ENCODE assay signal across 8 cellular contexts in the genomic region with DNA sequence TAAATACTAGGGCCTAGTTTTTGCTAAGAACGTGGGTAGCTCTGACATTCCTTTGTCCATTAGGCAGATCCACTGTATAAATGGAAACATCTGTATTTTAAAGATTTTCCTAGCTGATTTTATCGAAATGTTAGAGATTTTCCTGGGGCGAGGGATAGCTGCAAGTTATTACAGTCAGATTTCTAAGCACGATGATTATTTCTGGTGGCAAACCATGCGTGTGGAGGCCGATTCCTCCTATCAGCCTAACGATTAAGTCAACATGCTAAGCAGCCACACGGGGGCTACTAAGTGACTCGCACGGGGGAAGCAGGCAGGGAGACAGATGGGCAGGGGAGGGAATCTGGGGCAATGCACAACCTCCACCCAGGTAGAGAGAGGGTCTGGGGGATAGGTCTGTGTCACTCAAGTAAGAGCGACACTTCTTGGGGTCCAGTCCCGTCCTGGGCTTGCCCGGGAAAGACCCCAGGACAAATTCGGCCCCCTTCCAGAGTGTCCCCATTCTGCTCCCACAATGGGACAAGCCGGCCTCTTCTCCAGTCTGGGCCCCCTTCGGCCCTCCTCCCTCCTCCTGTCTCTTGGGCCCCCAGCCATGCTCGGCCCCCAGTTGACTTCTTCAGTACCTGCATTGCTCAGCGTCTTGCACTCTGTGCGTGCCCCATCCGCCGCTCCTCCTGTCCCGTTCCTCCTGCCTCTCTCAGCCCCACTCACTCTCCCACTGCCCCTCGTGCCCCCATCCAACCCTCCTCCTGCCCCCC. TPM values are rescaled to one million over a fixed set of nuclear protein-coding genes. Genes with fewer than 3 reads are reported as not detected.
DNase-seq lines count a peak whose midpoint lies in the region; ATAC-seq, FAIRE-seq and TF ChIP-seq lines count a peak whose summit lies in the region.

No MANE protein-coding gene starts in this region.

- peaks cover 11% of the 10 kb centered on the region for H3K36me3 ChIP-seq in CD4-positive, alpha-beta memory T cell (ENCODE audit: insufficient read depth, low read length)
- peaks cover 13% of the 10 kb centered on the region for H3K36me3 ChIP-seq in thymus (ENCODE audit: control insufficient read depth, insufficient read depth)

- H3K27me3 Mint-ChIP-seq in CD4-positive, alpha-beta memory T cell = no peaks in the 10 kb centered on the region

- CTCF ChIA-PET in CD4-positive, alpha-beta memory T cell (lab: Charles Lee; ENCODE audit: partially characterized antibody) = interaction anchor here (0.8 to 1.9 kb wide), 7 partner anchors 13 to 29 kb away, joined by 4 to 12 read pairs (median 10); no protein-coding TSS in a partner anchor

- peak; percentile 50 to 71 (median 61) for DNase-seq in CD4-positive, alpha-beta memory T cell
- DNase-seq in RPMI8226 (peak; percentile 94), frontal cortex (ENCODE audit: low spot score in 2 of 2) (peak; percentile 50 to 58), non-pigmented ciliary epithelial cell (ENCODE audit: low read depth) (peak; percentile 50)
- peak; percentile 29 for DNase-seq in activated gamma-delta T cell treated with anti-CD3 and anti-CD28 coated beads, Interleukin-2, amount 50 U/mL, for 16 hours (ENCODE audit: low read depth)

- H3K27ac ChIP-seq in CD4-positive, alpha-beta memory T cell (ENCODE audit: low read depth, low read length) = peak overlapping the region; percentile 89
- H3K27ac ChIP-seq in thymus (ENCODE audit: low read depth) = peak overlapping the region; percentile 97

- H3K4me3 Mint-ChIP-seq in CD4-positive, alpha-beta memory T cell = peak overlapping the region; percentile 90 to 96 (median 95)

- TF ChIP-seq EP300 in Ishikawa (IDR thresholded peaks at IDR 0.05; ENCODE audit: borderline replicate concordance) = no peak; the same call in 1 of the 2 replicates

- H3K9me3 ChIP-seq in CD4-positive, alpha-beta memory T cell (ENCODE audit: control insufficient read depth in 1 of 2, low read length in 2 of 2) = no peaks in the 10 kb centered on the region
- no peaks in the 10 kb centered on the region for H3K9me3 ChIP-seq in thymus (ENCODE audit: control insufficient read depth)

- H3K9me3 Mint-ChIP-seq in CD4-positive, alpha-beta memory T cell = no peaks in the 10 kb centered on the region

- peaks cover 16 to 46% (median 31%) of the 10 kb centered on the region in 4 donors for H3K4me1 Mint-ChIP-seq in CD4-positive, alpha-beta memory T cell

- no peaks in the 10 kb centered on the region for H3K27me3 ChIP-seq in CD4-positive, alpha-beta memory T cell (ENCODE audit: insufficient read depth, low read length)
- H3K27me3 ChIP-seq in thymus (ENCODE audit: control insufficient read depth, insufficient read depth) = no peaks in the 10 kb centered on the region

- TF ChIP-seq RAD21 in Ishikawa (IDR thresholded peaks at IDR 0.05; ENCODE audit: low read depth) = peak; percentile 18; the same call in 1 of the 2 replicates

- intact Hi-C loops in CD4-positive, alpha-beta memory T cell (cut with micrococcal nuclease) = loop anchor here (1.0 to 5.0 kb wide), 2 partner anchors 26 to 191 kb away; a partner anchor contains a TSS

- H3K27ac Mint-ChIP-seq in CD4-positive, alpha-beta memory T cell = peak overlapping the region; percentile 94 to 99 (median 98)

- POLR2A ChIA-PET in CD4-positive, alpha-beta memory T cell (lab: Charles Lee; ENCODE audit: partially characterized antibody) = interaction anchor here (1.0 to 1.8 kb wide), 8 partner anchors 11 to 69 kb away, joined by 3 to 11 read pairs (median 4); no protein-coding TSS in a partner anchor

- H3K4me3 ChIP-seq in CD4-positive, alpha-beta memory T cell (ENCODE audit: low read length in 2 of 2) = peak overlapping the region; percentile 78 to 79
- H3K4me3 ChIP-seq in thymus (ENCODE audit: low read length) = peak overlapping the region; percentile 81

- ATAC-seq in GM19455 (IDR thresholded peaks at IDR 0.05; ENCODE audit: unreplicated experiment) = peak; percentile 4

- H3K4me1 ChIP-seq in CD4-positive, alpha-beta memory T cell (ENCODE audit: insufficient read depth, low read length) = peaks cover 20% of the 10 kb centered on the region
- peaks cover 5% of the 10 kb centered on the region for H3K4me1 ChIP-seq in thymus (ENCODE audit: control insufficient read depth, insufficient read depth, low read length)

- WGBS in thymus = 10% methylated on average over 23 of the region's 23 CpGs

- FAIRE-seq in frontal cortex (lab: Jason Lieb, UNC) = no peak

- H3K36me3 Mint-ChIP-seq in CD4-positive, alpha-beta memory T cell = peaks cover 0 to 18% of the 10 kb centered on the region in 2 donors

TF ChIP-seq in Ishikawa, 13 proteins besides CTCF, POLR2A, EP300 and RAD21:
- TF ChIP-seq ZBTB7A (IDR thresholded peaks at IDR 0.05; ENCODE audit: low read depth) (0 out of 2 replicates have a peak, but pooled peaks have one; percentile 60), TEAD4 (IDR thresholded peaks at IDR 0.05) (no peak)
TF ChIP-seq in Ishikawa: peak in this region for 1.

RNA-seq across cellular contexts. Expression of a gene that starts 0.6 kb away (rescaled TPM):
- 10 to 100 TPM; 19.1 to 20.3 TPM for total RNA-seq in CD4-positive, alpha-beta memory T cell
- 10 to 100 TPM in 1 of 2 donors, 1 to 10 TPM in 1; 7.7 to 17.6 TPM for polyA plus RNA-seq in CD4-positive, alpha-beta memory T cell
- total RNA-seq in frontal cortex = 5.7 TPM
- 17.7 TPM for polyA plus RNA-seq in thymus

RNA-seq across cellular contexts. Expression of a gene that starts 41.2 kb away (rescaled TPM):
- total RNA-seq in CD4-positive, alpha-beta memory T cell = 1 to 10 TPM; 1.4 to 1.9 TPM
- under 1 TPM in 1 of 2 donors, not detected in 1; 0.61 TPM for polyA plus RNA-seq in CD4-positive, alpha-beta memory T cell
- 10.2 TPM for total RNA-seq in frontal cortex
- 22.1 TPM for polyA plus RNA-seq in thymus

RNA-seq across cellular contexts. Expression of a gene that starts 58.1 kb away (rescaled TPM):
- 10 to 100 TPM; 60.5 to 61.7 TPM for total RNA-seq in CD4-positive, alpha-beta memory T cell
- 10 to 100 TPM; 27.9 to 45.6 TPM for polyA plus RNA-seq in CD4-positive, alpha-beta memory T cell
- 116 TPM for total RNA-seq in frontal cortex
- polyA plus RNA-seq in thymus = 32.7 TPM

Comparison
In these comparisons a context has a peak if more than half of its experiments do, and no peak if none do; other contexts are left out.
1. Peak in every context shown above with its lines: DNase-seq, ATAC-seq, H3K4me3 ChIP-seq and H3K27ac ChIP-seq.
2. DNase-seq: peak in every context shown above with its lines; median percentile 94 in RPMI8226; 61 in CD4-positive, alpha-beta memory T cell; 54 in frontal cortex; 50 in non-pigmented ciliary epithelial cell; 29 in activated gamma-delta T cell treated with anti-CD3 and anti-CD28 coated beads, Interleukin-2, amount 50 U/mL, for 16 hours.